In the genomic region with DNA sequence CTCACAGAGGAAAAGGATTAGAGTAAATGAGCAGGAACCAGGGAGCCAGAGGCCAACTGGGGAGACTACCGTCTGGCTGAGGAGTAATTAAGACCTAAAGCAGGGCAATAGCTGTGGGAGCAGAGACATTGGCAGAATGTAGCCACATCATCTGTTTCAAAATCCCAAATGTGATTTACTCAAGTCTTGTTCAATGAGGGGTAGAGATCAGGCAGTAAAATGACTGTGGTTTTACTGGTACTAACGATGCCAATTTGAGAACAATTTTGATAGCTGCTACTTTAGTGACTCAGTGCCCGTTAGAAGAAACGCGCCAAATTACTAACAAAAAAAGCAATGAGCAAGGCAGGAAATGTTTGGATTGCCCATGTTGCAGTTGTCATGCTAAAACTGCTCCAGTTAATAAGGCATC, we compare ENCODE assay signal across 9 cellular contexts. TPM values are rescaled to one million over a fixed set of nuclear protein-coding genes. Genes with fewer than 3 reads are reported as not detected.
DNase-seq lines count a peak whose midpoint lies in the region; ATAC-seq, FAIRE-seq and TF ChIP-seq lines count a peak whose summit lies in the region.
"Had no signal": no experiment of that assay in that cellular context is flagged by ENCODE, and none has a peak within 500 bp of the region (broad histone marks: within the 10 kb centered on the region; RNA-seq: fewer than 3 reads in every experiment).

No MANE protein-coding gene starts in this region.

- dilution Hi-C loops in endothelial cell of umbilical vein (cut with MboI; ENCODE audit: extremely low pct_ligation_motif_present, low sequenced_read_pairs): no loop called here

- CTCF ChIA-PET in endothelial cell of umbilical vein (lab: Charles Lee): interaction anchor here (1.5 kb wide), 1 partner anchor 129 kb away, joined by 6 read pairs; no protein-coding TSS in a partner anchor

- H3K4me3 ChIP-seq in endothelial cell of umbilical vein (replicated peaks in 1 of 3; ENCODE audit: insufficient read depth in 1 of 3, low read depth in 1 of 3, low read length in 3 of 3): no peak overlapping the region
- peak overlapping the region in 1 of 3 donors; percentile 28 for H3K4me3 ChIP-seq in skeletal muscle tissue (ENCODE audit: low read length in 3 of 3)
- H3K4me3 ChIP-seq in tibial artery: no peak overlapping the region

- BruUV-seq in endothelial cell of umbilical vein (replicated peaks; lab: Mats Ljungman, UMichigan): no TSS peak

- H2AFZ ChIP-seq in endothelial cell of umbilical vein (ENCODE audit: low read depth, low read length): peak overlapping the region; percentile 46
- H2AFZ ChIP-seq: parathyroid adenoma had no signal

- H3K9me3 ChIP-seq in endothelial cell of umbilical vein (replicated peaks; ENCODE audit: control insufficient read depth, insufficient read depth, low read length): no peaks in the 10 kb centered on the region
- H3K9me3 ChIP-seq in skeletal muscle tissue (ENCODE audit: control insufficient read depth in 3 of 3, low read length in 3 of 3): no peaks in the 10 kb centered on the region
- H3K9me3 ChIP-seq in tibial artery: no peaks in the 10 kb centered on the region

- POLR2A ChIA-PET in endothelial cell of umbilical vein (lab: Charles Lee): no interaction called here

- no peak for TF ChIP-seq POLR2A in H54 (IDR thresholded peaks at IDR 0.05; ENCODE audit: low read depth, low read length)
- TF ChIP-seq POLR2A in endothelial cell of umbilical vein (IDR thresholded peaks at IDR 0.05; ENCODE audit: low read depth, low read length): no peak

- ATAC-seq in HG02678 (IDR thresholded peaks at IDR 0.05; ENCODE audit: unreplicated experiment): no peak

- H3K4me1 ChIP-seq in endothelial cell of umbilical vein (ENCODE audit: control insufficient read depth, extremely low read depth, insufficient read depth, low read length) (peaks cover 2% of the 10 kb centered on the region), skeletal muscle tissue (ENCODE audit: control insufficient read depth in 3 of 3, insufficient read depth in 3 of 3, low read length in 3 of 3) (peaks cover 6 to 13% (median 8%) of the 10 kb centered on the region in 3 donors), tibial artery (peaks cover 0 to 4% (median 0%) of the 10 kb centered on the region in 4 donors)

- H3K27me3 ChIP-seq in endothelial cell of umbilical vein (ENCODE audit: control insufficient read depth in 2 of 2, insufficient read depth in 2 of 2, low read length in 2 of 2): no peaks in the 10 kb centered on the region
- H3K27me3 ChIP-seq in skeletal muscle tissue (ENCODE audit: control insufficient read depth in 3 of 3, insufficient read depth in 3 of 3, low read length in 3 of 3): no peaks in the 10 kb centered on the region
- no peaks in the 10 kb centered on the region for H3K27me3 ChIP-seq in tibial artery

- TF ChIP-seq CTCF in endothelial cell of umbilical vein (IDR thresholded peaks at IDR 0.05; ENCODE audit: extremely low read depth in 1 of 2, insufficient read depth in 1 of 2, low read depth in 1 of 2, low read length in 2 of 2) (no peak), tibial artery (IDR thresholded peaks at IDR 0.05) (no peak)

- no peaks in the 10 kb centered on the region for H3K79me2 ChIP-seq in endothelial cell of umbilical vein (ENCODE audit: control insufficient read depth, insufficient read depth, low read length)
- H3K79me2 ChIP-seq: parathyroid adenoma had no signal

- H3K36me3 ChIP-seq in endothelial cell of umbilical vein (ENCODE audit: control insufficient read depth in 2 of 2, extremely low read depth in 1 of 2, insufficient read depth in 2 of 2, low read length in 2 of 2) (no peaks in the 10 kb centered on the region), skeletal muscle tissue (ENCODE audit: control insufficient read depth in 3 of 3, insufficient read depth in 3 of 3, low read length in 3 of 3) (peaks cover 0 to 5% (median 0%) of the 10 kb centered on the region in 3 donors), tibial artery (peaks cover 0 to 10% (median 5%) of the 10 kb centered on the region in 3 donors)

- H3K4me2 ChIP-seq in endothelial cell of umbilical vein (ENCODE audit: insufficient read depth, low read length): no peak overlapping the region

- H3K27ac ChIP-seq in endothelial cell of umbilical vein (ENCODE audit: insufficient read depth, low read depth, low read length) (no peak overlapping the region), skeletal muscle tissue (ENCODE audit: low read depth, low read length) (peak overlapping the region; percentile 41), tibial artery (peak overlapping the region in 1 of 2 donors; percentile 56)
- H3K27ac ChIP-seq: parathyroid adenoma had no signal

- H3K9ac ChIP-seq in endothelial cell of umbilical vein (replicated peaks; ENCODE audit: extremely low read depth, insufficient read depth, low read length) (no peak overlapping the region), skeletal muscle tissue (ENCODE audit: low read depth in 1 of 3, low read length in 3 of 3) (no peak overlapping the region)
- H3K9ac ChIP-seq: parathyroid adenoma had no signal

- no peak for DNase-seq in H54 (ENCODE audit: insufficient read length, low spot score)
- DNase-seq in NCI-H69 (lab: John Stamatoyannopoulos, UW): peak; percentile 98
- no peak for DNase-seq in endothelial cell of umbilical vein (ENCODE audit: low read depth, low spot score)
- no peak for DNase-seq in tibial artery
- no peak for DNase-seq in DMS53 (lab: John Stamatoyannopoulos, UW)
- DNase-seq in SW 1271 (lab: John Stamatoyannopoulos, UW): no peak

- intact Hi-C loops in endothelial cell of umbilical vein (cut with micrococcal nuclease): no loop called here
- intact Hi-C loops in tibial artery (cut with DNase I; ENCODE audit: low total_unique reads): no loop called here

- H4K20me1 ChIP-seq in endothelial cell of umbilical vein (replicated peaks; ENCODE audit: control insufficient read depth, extremely low read depth, insufficient read depth, low read length): no peaks in the 10 kb centered on the region

- H3K9me1 ChIP-seq in endothelial cell of umbilical vein (replicated peaks; ENCODE audit: control insufficient read depth, extremely low read depth, insufficient read depth, low read length): no peaks in the 10 kb centered on the region

- peak; percentile 94 for FAIRE-seq in H54 (lab: Jason Lieb, UNC)
- no peak for FAIRE-seq in endothelial cell of umbilical vein (lab: Jason Lieb, UNC)

TF ChIP-seq in endothelial cell of umbilical vein, 7 proteins besides CTCF, POLR2A, EP300 and RAD21:
- no peak for TF ChIP-seq POLR2AphosphoS5 (IDR thresholded peaks at IDR 0.05; ENCODE audit: insufficient read depth, low read depth, low read length)
- TF ChIP-seq FOS (IDR thresholded peaks at IDR 0.05; ENCODE audit: borderline replicate concordance, insufficient read depth, low read length): no peak
- TF ChIP-seq JUN (IDR thresholded peaks at IDR 0.05; ENCODE audit: borderline replicate concordance, insufficient read depth, insufficient read length, low read depth): no peak
- no peak for TF ChIP-seq EZH2 (IDR thresholded peaks at IDR 0.05; ENCODE audit: borderline replicate concordance, low read depth, low read length, severe bottlenecking)
- TF ChIP-seq, protein P1, sequence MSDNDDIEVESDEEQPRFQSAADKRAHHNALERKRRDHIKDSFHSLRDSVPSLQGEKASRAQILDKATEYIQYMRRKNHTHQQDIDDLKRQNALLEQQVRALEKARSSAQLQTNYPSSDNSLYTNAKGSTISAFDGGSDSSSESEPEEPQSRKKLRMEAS (IDR thresholded peaks at IDR 0.05; ENCODE audit: insufficient read depth, insufficient read length): no peak
- no peak for TF ChIP-seq MYC (IDR thresholded peaks at IDR 0.05; ENCODE audit: low read depth, low read length)
- no peak for TF ChIP-seq GATA2 (IDR thresholded peaks at IDR 0.05; ENCODE audit: insufficient read depth, insufficient read length, low read depth, low read length)
TF ChIP-seq in endothelial cell of umbilical vein: peak in this region for 0.

RNA-seq across cellular contexts. Expression of gene MIOS, which starts 12.7 kb away (rescaled TPM):
- 16.0 and 16.8 TPM in 2 replicates for total RNA-seq in endothelial cell of umbilical vein
- polyA plus RNA-seq in endothelial cell of umbilical vein: 5.2 and 8.5 TPM in 2 replicates
- polyA plus RNA-seq in endothelial cell of umbilical vein (2011; cell fraction: cytosol; rRNA removed): 7.5 and 9.0 TPM in 2 replicates
- 14.0 and 17.7 TPM in 2 replicates for polyA plus RNA-seq in endothelial cell of umbilical vein (2011; cell fraction: nucleus; rRNA removed)
- 10.8 and 16.4 TPM in 2 replicates for polyA plus RNA-seq in endothelial cell of umbilical vein (2012)
- polyA minus RNA-seq in endothelial cell of umbilical vein: 14.5 and 18.1 TPM in 2 replicates
- polyA minus RNA-seq in endothelial cell of umbilical vein (2011; cell fraction: cytosol; rRNA and poly(A)+ RNA removed): 15.6 TPM
- polyA minus RNA-seq in endothelial cell of umbilical vein (2011; cell fraction: nucleus; rRNA and poly(A)+ RNA removed): 29.7 and 41.7 TPM in 2 replicates
- 35.5 TPM for total RNA-seq in skeletal muscle tissue

RNA-seq across cellular contexts. Expression of gene COL28A1, which starts 18.4 kb away (rescaled TPM):
- total RNA-seq in endothelial cell of umbilical vein (not detected in 2 replicates), skeletal muscle tissue (2.1 TPM)
- polyA plus RNA-seq in endothelial cell of umbilical vein: not detected in 2 replicates
- not detected in 2 replicates for polyA plus RNA-seq in endothelial cell of umbilical vein (2011; cell fraction: cytosol; rRNA removed)
- 0.15 TPM in 1 of 2 replicates, not detected in the other for polyA plus RNA-seq in endothelial cell of umbilical vein (2011; cell fraction: nucleus; rRNA removed)
- polyA plus RNA-seq in endothelial cell of umbilical vein (2012): not detected in 2 replicates
- polyA minus RNA-seq in endothelial cell of umbilical vein: not detected in 2 replicates
- not detected for polyA minus RNA-seq in endothelial cell of umbilical vein (2011; cell fraction: cytosol; rRNA and poly(A)+ RNA removed)
- polyA minus RNA-seq in endothelial cell of umbilical vein (2011; cell fraction: nucleus; rRNA and poly(A)+ RNA removed): 0.38 TPM in 1 of 2 replicates, not detected in the other
